ENCODE assay signal across 27 cellular contexts in genomic region chr3:57937092-57937491, GRCh38.
"Had no signal": no experiment of that assay in that cellular context is flagged by ENCODE, and none has a peak within 500 bp of the region (broad histone marks: within the 10 kb centered on the region; RNA-seq: fewer than 3 reads in every experiment).

No MANE protein-coding gene starts in this region.

- DNase-seq: heart right ventricle; islet precursor cell; left ventricle myocardium inferior; mesendoderm; naive B cell; natural killer cell; occipital lobe; ovary; right lobe of liver; stimulated activated CD4-positive, alpha-beta T cell treated with anti-CD3 and anti-CD28 coated beads, Interleukin-12 subunit alpha, Interleukin-12 subunit beta, amount 100 ng/mL, for 4 hours; stimulated activated CD4-positive, alpha-beta T cell treated with anti-CD3 and anti-CD28 coated beads, Interleukin-15, amount 100 ng/mL, for 24 hours; stimulated activated CD4-positive, alpha-beta T cell treated with anti-CD3 and anti-CD28 coated beads, Interleukin-2, amount 100 ng/mL, for 24 hours; stimulated activated CD4-positive, alpha-beta T cell treated with anti-CD3 and anti-CD28 coated beads, Interleukin-4, amount 100 ng/mL, for 1 hour; stimulated activated naive CD4-positive, alpha-beta T cell treated with Interleukin-2 at 50 U/mL for 16 hours; stimulated activated naive CD8-positive, alpha-beta T cell treated with anti-CD3 and anti-CD28 coated beads, Interleukin-15, amount 100 ng/mL, for 72 hours; substantia nigra; uterus had no signal

- H3K27me3 ChIP-seq: heart right ventricle, hepatocyte, neutrophil, ovary, right atrium auricular region, right lobe of liver, tibial nerve, uterus had no signal

- H3K27ac Mint-ChIP-seq: mesothelial cell of epicardium; natural killer cell; progenitor cell of endocrine pancreas; stimulated activated effector memory CD8-positive, alpha-beta T cell treated with anti-CD3 and anti-CD28 coated beads, Interleukin-12 subunit alpha, Interleukin-12 subunit beta, amount 100 ng/mL, for 72 hours; stimulated activated naive CD8-positive, alpha-beta T cell treated with anti-CD3 and anti-CD28 coated beads, Interleukin-15, amount 100 ng/mL, for 72 hours; type B pancreatic cell had no signal

- H3K4me1 Mint-ChIP-seq: natural killer cell; stimulated activated effector memory CD8-positive, alpha-beta T cell treated with anti-CD3 and anti-CD28 coated beads, Interleukin-12 subunit alpha, Interleukin-12 subunit beta, amount 100 ng/mL, for 72 hours; stimulated activated naive CD8-positive, alpha-beta T cell treated with anti-CD3 and anti-CD28 coated beads, Interleukin-15, amount 100 ng/mL, for 72 hours had no signal

- H3K27me3 Mint-ChIP-seq: naive B cell; progenitor cell of endocrine pancreas; stimulated activated naive CD8-positive, alpha-beta T cell treated with anti-CD3 and anti-CD28 coated beads, Interleukin-15, amount 100 ng/mL, for 72 hours; type B pancreatic cell had no signal

- H3K9me3 Mint-ChIP-seq: naive B cell; natural killer cell; stimulated activated effector memory CD8-positive, alpha-beta T cell treated with anti-CD3 and anti-CD28 coated beads, Interleukin-12 subunit alpha, Interleukin-12 subunit beta, amount 100 ng/mL, for 72 hours; type B pancreatic cell had no signal

- H3K4me3 ChIP-seq: heart right ventricle, hepatocyte, left ventricle myocardium inferior, lung, ovary, right atrium auricular region, right lobe of liver, skin epidermis, tibial nerve, uterus had no signal

- H3K4me1 ChIP-seq: right lobe of liver, tibial nerve, uterus had no signal

- H3K4me2 ChIP-seq: hepatocyte had no signal

- H3K27ac ChIP-seq: heart right ventricle, hepatocyte, left ventricle myocardium inferior, neutrophil, ovary, right atrium auricular region, right lobe of liver, skin epidermis, tibial nerve, uterus had no signal

- H2AFZ ChIP-seq: hepatocyte had no signal

- H3K9me3 ChIP-seq: neutrophil, ovary, right atrium auricular region, right lobe of liver, tibial nerve, uterus had no signal

- H3K4me3 Mint-ChIP-seq: mesothelial cell of epicardium; naive B cell; natural killer cell; stimulated activated effector memory CD8-positive, alpha-beta T cell treated with anti-CD3 and anti-CD28 coated beads, Interleukin-12 subunit alpha, Interleukin-12 subunit beta, amount 100 ng/mL, for 72 hours; stimulated activated naive CD8-positive, alpha-beta T cell treated with anti-CD3 and anti-CD28 coated beads, Interleukin-15, amount 100 ng/mL, for 72 hours; type B pancreatic cell had no signal

- H3K79me2 ChIP-seq: hepatocyte had no signal

- H3K36me3 ChIP-seq: ovary, right lobe of liver, uterus had no signal

- H3K36me3 Mint-ChIP-seq: natural killer cell had no signal
